ENCODE assay signal across 1 cellular context in genomic region chr17:63399856-63400255, GRCh38.
TF ChIP-seq lines count a peak whose summit lies in the region.

No MANE protein-coding gene starts in this region.

TF ChIP-seq in HepG2, 621 proteins besides CTCF, POLR2A, EP300 and RAD21:
- no peak for TF ChIP-seq ZNF704 (CRISPR knock-in tag; IDR thresholded peaks at IDR 0.05; ENCODE audit: borderline replicate concordance)
- TF ChIP-seq FOXP1 (IDR thresholded peaks at IDR 0.05), result no peak
- TF ChIP-seq FOXP1 (CRISPR knock-in tag; IDR thresholded peaks at IDR 0.05), result no peak
- no peak for TF ChIP-seq HOXA3 (CRISPR knock-in tag; IDR thresholded peaks at IDR 0.05)
- no peak for TF ChIP-seq ZNF549 (CRISPR knock-in tag; IDR thresholded peaks at IDR 0.05)
- no peak for TF ChIP-seq ZNF616 (CRISPR knock-in tag; IDR thresholded peaks at IDR 0.05; ENCODE audit: low read depth)
- no peak for TF ChIP-seq DMAP1 (CRISPR knock-in tag; IDR thresholded peaks at IDR 0.05)
- no peak for TF ChIP-seq ZNF713 (CRISPR knock-in tag; IDR thresholded peaks at IDR 0.05)
- TF ChIP-seq TIGD3 (CRISPR knock-in tag; IDR thresholded peaks at IDR 0.05; ENCODE audit: borderline replicate concordance), result no peak
